13 cellular contexts compared by ENCODE assay signal in genomic region chr10:28254290-28254985, GRCh38. TPM values are rescaled to one million over a fixed set of nuclear protein-coding genes. Genes with fewer than 3 reads are reported as not detected.
DNase-seq lines count a peak whose midpoint lies in the region; ATAC-seq, FAIRE-seq and TF ChIP-seq lines count a peak whose summit lies in the region.
"Had no signal": no experiment of that assay in that cellular context is flagged by ENCODE, and none has a peak within 500 bp of the region (broad histone marks: within the 10 kb centered on the region; RNA-seq: fewer than 3 reads in every experiment).

No MANE protein-coding gene starts in this region.

- WGBS in tibial nerve, 2 donors, result 22 to 30% methylated on average over 6 of the region's 6 CpGs

- TF ChIP-seq CTCF in AG10803 (conservative IDR thresholded peaks at IDR 0.05; ENCODE audit: low read length) (no peak), tibial nerve (IDR thresholded peaks at IDR 0.05) (no peak)

- no peak for TF ChIP-seq EP300 in tibial nerve (IDR thresholded peaks at IDR 0.05)

- H3K36me3 ChIP-seq in tibial nerve, result no peaks in the 10 kb centered on the region

- H3K9me3 ChIP-seq in tibial nerve, result no peaks in the 10 kb centered on the region

- no peak for FAIRE-seq in HTR-8/SVneo (lab: Jason Lieb, UNC)
- FAIRE-seq: colon, GM12878 had no signal

- no peaks in the 10 kb centered on the region for H3K27me3 ChIP-seq in tibial nerve

- no peak for ATAC-seq in GM18517 (IDR thresholded peaks at IDR 0.05; ENCODE audit: unreplicated experiment)
- ATAC-seq: GM12878 had no signal

- H3K4me3 ChIP-seq in AG10803 (ENCODE audit: low read length), result no peak overlapping the region
- no peak overlapping the region for H3K4me3 ChIP-seq in tibial nerve
- H3K4me3 ChIP-seq: GM12878 had no signal

- H3K27ac ChIP-seq in tibial nerve, result no peak overlapping the region

- no peak for TF ChIP-seq POLR2A in tibial nerve (IDR thresholded peaks at IDR 0.05)

- peaks cover 0 to 5% (median 0%) of the 10 kb centered on the region in 4 donors for H3K4me1 ChIP-seq in tibial nerve

- DNase-seq in AG10803 (ENCODE audit: low read depth), result peak; percentile 45
- peak; percentile 37 for DNase-seq in HTR-8/SVneo (ENCODE audit: insufficient read length, low spot score)
- peak; percentile 28 for DNase-seq in epidermal melanocyte (ENCODE audit: insufficient read length, low spot score)
- DNase-seq in myocyte (ENCODE audit: low read depth), result peak; percentile 38
- DNase-seq in NCI-H1694 (lab: John Stamatoyannopoulos, UW), result no peak
- DNase-seq in COR-L47 (lab: John Stamatoyannopoulos, UW), result no peak
- no peak for DNase-seq in tibial nerve (ENCODE audit: low spot score in 2 of 2)
- DNase-seq: CD4-positive, alpha-beta T cell; nucleus accumbens; T-helper 2 cell had no signal

RNA-seq across cellular contexts. Expression of gene MPP7, which starts 48.4 kb away (rescaled TPM):
- 3.6 and 5.6 TPM in 2 replicates for total RNA-seq in myocyte
- polyA plus RNA-seq in myocyte (2012), result 4.2 TPM
- 1 to 10 TPM; 1.5 to 8.4 (median 4.3) TPM for total RNA-seq in tibial nerve

Comparison
In these comparisons a context has a peak if more than half of its experiments do, and no peak if none do; other contexts are left out.
1. DNase-seq: peak in AG10803 (single experiment), HTR-8/SVneo (single experiment), epidermal melanocyte (single experiment) and myocyte (single experiment); none in NCI-H1694 (single experiment), COR-L47 (single experiment) and tibial nerve (0 of 2).